ENCODE assay signal across 8 cellular contexts in genomic region chr9:136807281-136808074, GRCh38. TPM values are rescaled to one million over a fixed set of nuclear protein-coding genes. Genes with fewer than 3 reads are reported as not detected.
DNase-seq lines count a peak whose midpoint lies in the region; ATAC-seq, FAIRE-seq and TF ChIP-seq lines count a peak whose summit lies in the region.

Gene RABL6 (plus strand): TSS chr9:136807948. CDS start chr9:136808197, 249 bp downstream.

- H3K36me3 ChIP-seq in RWPE2 (ENCODE audit: low read depth) (peaks cover 33% of the 10 kb centered on the region), neural progenitor cell (peaks cover 3% of the 10 kb centered on the region)

- H3K79me2 ChIP-seq in neural progenitor cell (ENCODE audit: low read depth): peaks cover 46% of the 10 kb centered on the region

- ATAC-seq in RWPE2 (ENCODE audit: low read depth): peak; percentile 66

- H2AFZ ChIP-seq in neural progenitor cell (replicated peaks): peak within 1 kb of the TSS; percentile 94

- H3K4me3 Mint-ChIP-seq in Calu3 (ENCODE audit: low read depth, unreplicated experiment) (peak within 1 kb of the TSS; percentile 80), neural progenitor cell (peak within 1 kb of the TSS; percentile 91)

- FAIRE-seq in HTR-8/SVneo (lab: Jason Lieb, UNC): peak; percentile 28

- intact Hi-C loops in Calu3 (cut with micrococcal nuclease; ENCODE audit: unreplicated experiment): no loop called here

- no peaks in the 10 kb centered on the region for H3K27me3 ChIP-seq in RWPE2 (ENCODE audit: insufficient read depth, poor library complexity, severe bottlenecking)
- no peaks in the 10 kb centered on the region for H3K27me3 ChIP-seq in neural progenitor cell

- H3K27me3 Mint-ChIP-seq in Calu3 (ENCODE audit: unreplicated experiment) (no peaks in the 10 kb centered on the region), neural progenitor cell (ENCODE audit: insufficient read depth, low read depth) (peaks cover 6% of the 10 kb centered on the region)

- H3K27ac ChIP-seq in RWPE2 (ENCODE audit: poor library complexity, severe bottlenecking): peak within 1 kb of the TSS; percentile 67
- peak within 1 kb of the TSS; percentile 61 for H3K27ac ChIP-seq in neural progenitor cell

- TF ChIP-seq CTCF in Calu3 (IDR thresholded peaks at IDR 0.05; ENCODE audit: unreplicated experiment): no peak
- no peak for TF ChIP-seq CTCF in GM20000 (IDR thresholded peaks at IDR 0.05; ENCODE audit: extremely low read depth, missing control alignments)
- no peak for TF ChIP-seq CTCF in RWPE2 (IDR thresholded peaks at IDR 0.05; ENCODE audit: poor library complexity, severe bottlenecking)
- no peak for TF ChIP-seq CTCF in foreskin fibroblast (IDR thresholded peaks at IDR 0.05; ENCODE audit: low read depth, low read length)
- TF ChIP-seq CTCF in neural progenitor cell (IDR thresholded peaks at IDR 0.05): no peak

- peaks cover 30% of the 10 kb centered on the region for H3K36me3 Mint-ChIP-seq in Calu3 (ENCODE audit: insufficient read depth, unreplicated experiment)
- peaks cover 16% of the 10 kb centered on the region for H3K36me3 Mint-ChIP-seq in neural progenitor cell

- H3F3A ChIP-seq in neural progenitor cell (ENCODE audit: low read depth): no peaks in the 10 kb centered on the region

- H3K9me3 ChIP-seq in RWPE2 (ENCODE audit: severe bottlenecking) (no peaks in the 10 kb centered on the region), neural progenitor cell (ENCODE audit: low read depth) (no peaks in the 10 kb centered on the region)

- H3K4me3 ChIP-seq in RWPE2 (ENCODE audit: severe bottlenecking) (peak within 1 kb of the TSS; percentile 100), foreskin fibroblast (ENCODE audit: low read depth in 1 of 2, low read length in 2 of 2) (peak within 1 kb of the TSS; percentile 72 to 75), neural progenitor cell (peak within 1 kb of the TSS; percentile 100)

- peak; percentile 76 for DNase-seq in Calu3
- DNase-seq in GM20000 (ENCODE audit: low spot score): peak; percentile 100
- DNase-seq in HTR-8/SVneo (ENCODE audit: insufficient read length, low spot score): peak; percentile 81
- DNase-seq in RWPE2 (ENCODE audit: low spot score): peak; percentile 61
- DNase-seq in activated effector memory CD4-positive, alpha-beta T cell treated with anti-CD3 and anti-CD28 coated beads, Interleukin-2, amount 50 U/mL, for 16 hours: peak; percentile 94
- peak; percentile 67 to 90 for DNase-seq in foreskin fibroblast
- peak; percentile 92 for DNase-seq in neural progenitor cell (ENCODE audit: low spot score)
- DNase-seq in stromal cell of bone marrow (ENCODE audit: low read depth): peak; percentile 49

- H3K4me2 ChIP-seq in neural progenitor cell: peak within 1 kb of the TSS; percentile 92

- CTCF ChIA-PET in Calu3 (lab: Charles Lee): interaction anchor here (0.5 kb wide), 1 partner anchor 107 kb away, joined by 3 read pairs; no protein-coding TSS in a partner anchor

- TSS peak; percentile 67 for BruUV-seq in Calu3 (replicated peaks; lab: Mats Ljungman, UMichigan)

- H3K4me1 ChIP-seq in RWPE2 (ENCODE audit: insufficient read depth, poor library complexity, severe bottlenecking): peaks cover 14% of the 10 kb centered on the region
- H3K4me1 ChIP-seq in neural progenitor cell: peaks cover 25% of the 10 kb centered on the region

- H3K27ac Mint-ChIP-seq in Calu3 (ENCODE audit: unreplicated experiment): peak within 1 kb of the TSS; percentile 78
- peak within 1 kb of the TSS; percentile 13 for H3K27ac Mint-ChIP-seq in neural progenitor cell

- H4K20me1 ChIP-seq in neural progenitor cell (ENCODE audit: low read depth): peaks cover 39% of the 10 kb centered on the region

- H3K4me1 Mint-ChIP-seq in Calu3 (ENCODE audit: low read depth, unreplicated experiment): peaks cover 12% of the 10 kb centered on the region
- peaks cover 32% of the 10 kb centered on the region for H3K4me1 Mint-ChIP-seq in neural progenitor cell

- peak within 1 kb of the TSS; percentile 83 for H3K9ac ChIP-seq in neural progenitor cell

- H3K9me3 Mint-ChIP-seq in Calu3 (ENCODE audit: low read depth, unreplicated experiment) (no peaks in the 10 kb centered on the region), neural progenitor cell (peaks cover 2% of the 10 kb centered on the region)

RNA-seq across cellular contexts. Expression of gene RABL6, which starts in this region (rescaled TPM):
- total RNA-seq in Calu3 (2022) (68.9 and 72.4 TPM in 2 replicates), neural progenitor cell (ENCODE audit: low replicate concordance) (71.2 and 148 TPM in 2 replicates)

Comparison
In these comparisons a context has a peak if more than half of its experiments do, and no peak if none do; other contexts are left out.
1. Peak in every context shown above with its lines: DNase-seq, ATAC-seq, H3K4me3 ChIP-seq and H3K27ac ChIP-seq.
2. DNase-seq: peak in every context shown above with its lines; median percentile 100 in GM20000; 94 in activated effector memory CD4-positive, alpha-beta T cell treated with anti-CD3 and anti-CD28 coated beads, Interleukin-2, amount 50 U/mL, for 16 hours; 92 in neural progenitor cell; 81 in HTR-8/SVneo; 78 in foreskin fibroblast; 76 in Calu3; 61 in RWPE2; 49 in stromal cell of bone marrow.